ENCODE assay signal across 8 cellular contexts in genomic region chr3:49029563-49029884, GRCh38. TPM values are rescaled to one million over a fixed set of nuclear protein-coding genes. Genes with fewer than 3 reads are reported as not detected.
DNase-seq lines count a peak whose midpoint lies in the region; ATAC-seq and TF ChIP-seq lines count a peak whose summit lies in the region.

No MANE protein-coding gene starts in this region.

- TF ChIP-seq CTCF in heart right ventricle (IDR thresholded peaks at IDR 0.05) (no peak), breast epithelium (IDR thresholded peaks at IDR 0.05) (no peak)

- H3K9me3 ChIP-seq in heart right ventricle (no peaks in the 10 kb centered on the region), breast epithelium (no peaks in the 10 kb centered on the region), mucosa of rectum (ENCODE audit: control insufficient read depth in 2 of 2, low read length in 2 of 2) (no peaks in the 10 kb centered on the region)

- DNase-seq in heart right ventricle = no peak
- DNase-seq in left ventricle myocardium superior = no peak
- DNase-seq in breast epithelium (ENCODE audit: low spot score in 2 of 2) = no peak
- no peak for DNase-seq in NCI-H1694 (lab: John Stamatoyannopoulos, UW)

- H3K27me3 ChIP-seq in heart right ventricle = no peaks in the 10 kb centered on the region
- H3K27me3 ChIP-seq in breast epithelium = no peaks in the 10 kb centered on the region
- no peaks in the 10 kb centered on the region for H3K27me3 ChIP-seq in mucosa of rectum (ENCODE audit: control insufficient read depth in 2 of 2, insufficient read depth in 2 of 2, low read length in 2 of 2)

- TF ChIP-seq POLR2A in breast epithelium (IDR thresholded peaks at IDR 0.05) = no peak

- H3K9ac ChIP-seq in mucosa of rectum (ENCODE audit: low read depth in 1 of 2, low read length in 2 of 2) = peak overlapping the region; percentile 72 to 87

- ATAC-seq in heart right ventricle (no peak), left ventricle myocardium superior (no peak), HG02938 (IDR thresholded peaks at IDR 0.05; ENCODE audit: unreplicated experiment) (no peak), HG03108 (IDR thresholded peaks at IDR 0.05; ENCODE audit: unreplicated experiment) (no peak)

- H3K4me3 ChIP-seq in heart right ventricle (peak overlapping the region in 8 of 10 donors; percentile 49 to 97 (median 67)), breast epithelium (peak overlapping the region; percentile 69 to 78 (median 77)), mucosa of rectum (ENCODE audit: low read length in 2 of 2) (peak overlapping the region in 1 of 2 donors; percentile 79), urinary bladder (ENCODE audit: low read depth, low read length) (no peak overlapping the region)

- H3K4me1 ChIP-seq in heart right ventricle = peaks cover 6 to 43% (median 19%) of the 10 kb centered on the region in 9 donors
- peaks cover 0 to 7% of the 10 kb centered on the region in 2 donors for H3K4me1 ChIP-seq in breast epithelium
- H3K4me1 ChIP-seq in mucosa of rectum (ENCODE audit: control insufficient read depth in 2 of 2, insufficient read depth in 2 of 2, low read length in 2 of 2) = peaks cover 11 to 19% of the 10 kb centered on the region in 2 donors
- no peaks in the 10 kb centered on the region for H3K4me1 ChIP-seq in urinary bladder (ENCODE audit: insufficient read depth)

- intact Hi-C loops in heart right ventricle (cut with DNase I) (loop anchor here in 1 of 10 donors (1.0 to 10.0 kb wide), 2 partner anchors 38 to 395 kb away; partner anchors contain the start of genes AMT and NICN1), left ventricle myocardium superior (cut with micrococcal nuclease) (no loop called here), breast epithelium (cut with DNase I; ENCODE audit: low total_unique reads) (no loop called here)

- H3K36me3 ChIP-seq in heart right ventricle = peaks cover 0 to 83% (median 49%) of the 10 kb centered on the region in 9 donors
- H3K36me3 ChIP-seq in breast epithelium = peaks cover 7% of the 10 kb centered on the region
- H3K36me3 ChIP-seq in mucosa of rectum (ENCODE audit: control insufficient read depth in 2 of 2, insufficient read depth in 2 of 2, low read length in 2 of 2) = peaks cover 49 to 71% of the 10 kb centered on the region in 2 donors
- peaks cover 6% of the 10 kb centered on the region for H3K36me3 ChIP-seq in urinary bladder (ENCODE audit: insufficient read depth)

- 1 to 2% methylated on average over 7 of the region's 7 CpGs for WGBS in heart right ventricle, 2 donors
- WGBS in urinary bladder = 2% methylated on average over 7 of the region's 7 CpGs

- H3K27ac ChIP-seq in heart right ventricle (peak overlapping the region; percentile 57 to 98 (median 92)), breast epithelium (peak overlapping the region; percentile 95 to 98), mucosa of rectum (ENCODE audit: low read depth in 2 of 2, low read length in 2 of 2) (peak overlapping the region; percentile 67 to 91), urinary bladder (ENCODE audit: low read depth) (peak overlapping the region; percentile 77)

RNA-seq across cellular contexts. Expression of gene IMPDH2, which starts 0.3 kb away (rescaled TPM):
- total RNA-seq in heart right ventricle = 10 to 100 TPM; 40.7 to 70.3 (median 58.4) TPM
- polyA plus RNA-seq in heart right ventricle = 100 to 1,000 TPM in 1 of 2 donors, 10 to 100 TPM in 1; 84.0 to 105 TPM
- total RNA-seq in left ventricle myocardium superior = 59.6 TPM
- total RNA-seq in breast epithelium = 100 to 1,000 TPM; 123 to 216 (median 178) TPM
- total RNA-seq in urinary bladder = 247 TPM
- 192 TPM for polyA plus RNA-seq in urinary bladder

RNA-seq across cellular contexts. Expression of gene NDUFAF3, which starts 7.6 kb away (rescaled TPM):
- 100 to 1,000 TPM; 154 to 186 (median 167) TPM for total RNA-seq in heart right ventricle
- 100 to 1,000 TPM; 184 to 280 TPM for polyA plus RNA-seq in heart right ventricle
- 168 TPM for total RNA-seq in left ventricle myocardium superior
- 100 to 1,000 TPM; 151 to 171 (median 164) TPM for total RNA-seq in breast epithelium
- 43.2 TPM for total RNA-seq in urinary bladder
- 81.6 TPM for polyA plus RNA-seq in urinary bladder

RNA-seq across cellular contexts. Expression of gene DALRD3, which starts 11.1 kb away (rescaled TPM):
- total RNA-seq in heart right ventricle (10 to 100 TPM in 8 of 10 donors, 1 to 10 TPM in 2; 7.6 to 17.8 (median 13.9) TPM), left ventricle myocardium superior (10.7 TPM), breast epithelium (10 to 100 TPM; 27.5 to 48.4 (median 37.7) TPM), urinary bladder (26.7 TPM)
- polyA plus RNA-seq in heart right ventricle (10 to 100 TPM; 15.2 to 16.1 TPM), urinary bladder (28.3 TPM)

RNA-seq across cellular contexts. Expression of gene WDR6, which starts 22.3 kb away (rescaled TPM):
- total RNA-seq in heart right ventricle (10 to 100 TPM; 70.4 to 98.8 (median 76.5) TPM), left ventricle myocardium superior (86.9 TPM), breast epithelium (100 to 1,000 TPM in 2 of 3 donors, 10 to 100 TPM in 1; 57.9 to 143 (median 135) TPM), urinary bladder (66.2 TPM)
- polyA plus RNA-seq in heart right ventricle (100 to 1,000 TPM in 1 of 2 donors, 10 to 100 TPM in 1; 77.5 to 126 TPM), urinary bladder (132 TPM)

RNA-seq across cellular contexts. Expression of gene P4HTM, which starts 39.5 kb away (rescaled TPM):
- 10 to 100 TPM; 23.8 to 41.7 (median 30.8) TPM for total RNA-seq in heart right ventricle
- 10 to 100 TPM; 25.8 to 30.9 TPM for polyA plus RNA-seq in heart right ventricle
- 27.6 TPM for total RNA-seq in left ventricle myocardium superior
- total RNA-seq in breast epithelium = 10 to 100 TPM; 29.9 to 59.7 (median 58.7) TPM
- total RNA-seq in urinary bladder = 30.9 TPM
- polyA plus RNA-seq in urinary bladder = 31.6 TPM
